Comparison of ENCODE assay signal across 1 cellular context in the genomic region with DNA sequence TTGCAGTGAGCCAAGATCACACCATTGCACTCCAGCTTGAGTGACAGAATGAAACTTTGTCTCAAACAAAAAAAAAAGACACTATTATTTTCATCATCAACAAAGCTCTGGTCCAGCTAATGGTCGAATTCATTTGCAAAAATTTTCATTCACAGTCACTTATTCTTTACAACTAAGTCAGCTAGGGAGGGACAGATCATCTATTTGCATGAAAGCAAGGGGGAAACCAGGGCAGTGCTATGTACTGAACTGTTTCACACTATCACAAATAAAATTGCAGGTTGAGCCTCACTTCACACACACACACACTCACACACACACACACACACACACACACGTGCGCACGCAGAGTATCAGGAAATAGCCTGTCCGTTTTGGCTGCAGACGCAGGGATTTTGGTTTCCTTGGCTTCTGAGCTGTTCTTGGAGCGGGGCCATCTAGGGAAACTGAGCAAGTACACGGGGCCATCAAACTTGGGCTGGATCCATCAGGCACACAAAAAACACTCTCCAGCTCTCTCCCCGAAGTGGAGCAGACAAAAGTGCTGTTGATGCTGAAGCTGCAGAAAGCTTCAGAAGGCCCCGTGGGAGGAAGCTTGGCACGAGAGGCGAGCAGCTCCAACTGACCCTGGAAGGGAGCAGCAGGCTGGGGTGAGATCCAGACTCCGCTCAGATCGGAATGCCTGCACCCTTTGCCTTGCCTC.
A peak's percentile ranks its signal among the peaks of the same experiment; 100 is the strongest.
TF ChIP-seq lines count a peak whose summit lies in the region.

No MANE protein-coding gene starts in this region.

TF ChIP-seq in IMR-90, 13 proteins besides CTCF, POLR2A, EP300 and RAD21:
- TF ChIP-seq CHD1 (IDR thresholded peaks at IDR 0.05; ENCODE audit: low read depth, low read length) (no peak), RFX5 (IDR thresholded peaks at IDR 0.05; ENCODE audit: low read depth, low read length) (no peak), MAFK (IDR thresholded peaks at IDR 0.05; ENCODE audit: low read depth, low read length) (peak; percentile 26; the same call in 1 of the 2 replicates), BHLHE40 (IDR thresholded peaks at IDR 0.05; ENCODE audit: low read depth, low read length) (peak; percentile 10; the same call in 1 of the 2 replicates)
TF ChIP-seq in IMR-90: peak in this region for 2.
